ENCODE assay signal across 8 cellular contexts in genomic region chr4:158535130-158535614, GRCh38. TPM values are rescaled to one million over a fixed set of nuclear protein-coding genes. Genes with fewer than 3 reads are reported as not detected.
DNase-seq lines count a peak whose midpoint lies in the region; ATAC-seq and TF ChIP-seq lines count a peak whose summit lies in the region.

No MANE protein-coding gene starts in this region.

- TF ChIP-seq POLR2A in spleen (IDR thresholded peaks at IDR 0.05) = no peak

- H3K4me1 ChIP-seq in OCI-LY3 (ENCODE audit: low read length) (peaks cover 13% of the 10 kb centered on the region), spleen (no peaks in the 10 kb centered on the region)

- H3K4me2 ChIP-seq in OCI-LY3 (ENCODE audit: low read length) = peak overlapping the region; percentile 13; the same call in 1 of the 2 replicates

- WGBS in spleen, 5 donors = 73 to 88% (median 77%) methylated on average over 4 of the region's 4 CpGs

- TF ChIP-seq CTCF in OCI-LY3 (IDR thresholded peaks at IDR 0.05; ENCODE audit: low read depth, low read length) (no peak), spleen (IDR thresholded peaks at IDR 0.05 in 8 of 11, conservative IDR thresholded peaks at IDR 0.05 in 3 of 11) (no peak)

- ATAC-seq in GM21723 (IDR thresholded peaks at IDR 0.05; ENCODE audit: unreplicated experiment) = peak; percentile 56
- ATAC-seq in HG02610 (IDR thresholded peaks at IDR 0.05; ENCODE audit: unreplicated experiment) = no peak

- H3K27ac ChIP-seq in OCI-LY3 (ENCODE audit: low read length) (no peak overlapping the region; the same call in 1 of the 2 replicates), spleen (no peak overlapping the region)

- peak overlapping the region; percentile 75; the same call in 1 of the 2 replicates for H2AFZ ChIP-seq in OCI-LY3 (ENCODE audit: low read depth, low read length)

- H3K36me3 ChIP-seq in OCI-LY3 (replicated peaks; ENCODE audit: low read depth, low read length) (no peaks in the 10 kb centered on the region), spleen (no peaks in the 10 kb centered on the region)

- no peaks in the 10 kb centered on the region for H3K79me2 ChIP-seq in OCI-LY3 (ENCODE audit: low read length)

- H3K9me3 ChIP-seq in OCI-LY3 (ENCODE audit: insufficient read depth, low read length) (no peaks in the 10 kb centered on the region), spleen (no peaks in the 10 kb centered on the region)

- H3K4me3 ChIP-seq in OCI-LY3 (ENCODE audit: low read length) = no peak overlapping the region
- no peak overlapping the region for H3K4me3 ChIP-seq in spleen

- no peak overlapping the region for H3K9ac ChIP-seq in OCI-LY3 (ENCODE audit: low read length)

- intact Hi-C loops in spleen (cut with DNase I; ENCODE audit: low total_unique reads) = no loop called here

- H4K20me1 ChIP-seq in OCI-LY3 (ENCODE audit: insufficient read depth, low read length) = no peaks in the 10 kb centered on the region

- DNase-seq in GM04503 (ENCODE audit: low read depth) (peak; percentile 12), fibroblast of the conjunctiva (ENCODE audit: low read depth) (peak; percentile 32), spleen (no peak), NCI-H774 (lab: John Stamatoyannopoulos, UW) (no peak), NCI-H1694 (lab: John Stamatoyannopoulos, UW) (no peak)

- no peaks in the 10 kb centered on the region for H3K27me3 ChIP-seq in OCI-LY3 (ENCODE audit: low read depth, low read length)
- H3K27me3 ChIP-seq in spleen (replicated peaks in 1 of 7) = no peaks in the 10 kb centered on the region

RNA-seq across cellular contexts. Expression of gene RXFP1, which starts 13.5 kb away (rescaled TPM):
- under 1 TPM in 5 of 7 donors, not detected in 2; 0.12 to 0.39 (median 0.23) TPM for total RNA-seq in spleen
- polyA plus RNA-seq in spleen = under 1 TPM; 0.03 to 0.08 (median 0.04) TPM

Comparison
In these comparisons a context has a peak if more than half of its experiments do, and no peak if none do; other contexts are left out.
1. DNase-seq: peak in GM04503 (single experiment) and fibroblast of the conjunctiva (single experiment); none in spleen (single experiment), NCI-H774 (single experiment) and NCI-H1694 (single experiment).